In the genomic region with DNA sequence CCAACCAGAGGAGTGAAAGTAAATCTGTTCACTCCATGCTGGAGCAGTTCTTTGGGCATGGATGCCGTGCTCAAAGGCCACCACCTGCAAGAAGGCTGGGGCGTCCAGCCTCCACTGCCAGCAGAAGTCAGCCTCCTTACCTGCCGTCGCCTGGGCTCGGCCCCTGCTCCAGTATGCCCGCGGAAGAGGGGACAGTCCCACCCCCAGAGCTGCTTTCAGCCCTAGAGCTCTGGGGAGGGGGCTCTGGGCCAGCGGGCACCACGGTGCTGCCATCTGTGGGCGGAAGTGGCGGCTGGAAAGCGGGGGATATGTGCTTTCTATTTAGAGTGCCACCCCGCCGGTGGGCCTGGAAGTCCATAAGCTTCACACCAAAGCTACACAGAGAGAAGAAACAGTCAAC, we compare ENCODE assay signal across 25 cellular contexts.
"Had no signal": no experiment of that assay in that cellular context is flagged by ENCODE, and none has a peak within 500 bp of the region (broad histone marks: within the 10 kb centered on the region; RNA-seq: fewer than 3 reads in every experiment).

No MANE protein-coding gene starts in this region.

- H3K4me3 Mint-ChIP-seq: immature natural killer cell; memory B cell; naive thymus-derived CD8-positive, alpha-beta T cell; nephron; neural crest cell; stimulated activated naive CD8-positive, alpha-beta T cell treated with anti-CD3 and anti-CD28 coated beads, Interleukin-15, Interleukin-2, amounts not matched to agents 100 ng/mL and 50 ng/mL, for 24 hours had no signal

- ATAC-seq: naive thymus-derived CD8-positive, alpha-beta T cell; pancreas; sciatic nerve; upper lobe of right lung had no signal

- H3K4me1 ChIP-seq: left ventricle myocardium inferior, pancreas, prostate gland, suprapubic skin, tibial artery, upper lobe of right lung had no signal

- H3K4me1 Mint-ChIP-seq: memory B cell; naive thymus-derived CD8-positive, alpha-beta T cell; nephron; neural crest cell had no signal

- H3K27ac ChIP-seq: left ventricle myocardium inferior, pancreas, prostate gland, skin epidermis, suprapubic skin, thoracic aorta, tibial artery, upper lobe of right lung had no signal

- H3K27me3 Mint-ChIP-seq: memory B cell; naive thymus-derived CD8-positive, alpha-beta T cell; stimulated activated naive CD8-positive, alpha-beta T cell treated with anti-CD3 and anti-CD28 coated beads, Interleukin-15, Interleukin-2, amounts not matched to agents 100 ng/mL and 50 ng/mL, for 24 hours had no signal

- H3K4me3 ChIP-seq: left ventricle myocardium inferior, pancreas, prostate gland, skin epidermis, suprapubic skin, thoracic aorta, tibial artery, upper lobe of right lung had no signal

- H3K27ac Mint-ChIP-seq: nephron; stimulated activated naive CD8-positive, alpha-beta T cell treated with anti-CD3 and anti-CD28 coated beads, Interleukin-15, Interleukin-2, amounts not matched to agents 100 ng/mL and 50 ng/mL, for 24 hours had no signal

- H3K9me3 Mint-ChIP-seq: immature natural killer cell; memory B cell; naive thymus-derived CD8-positive, alpha-beta T cell; nephron; neural crest cell; stimulated activated naive CD8-positive, alpha-beta T cell treated with anti-CD3 and anti-CD28 coated beads, Interleukin-15, Interleukin-2, amounts not matched to agents 100 ng/mL and 50 ng/mL, for 24 hours had no signal

- DNase-seq: hypothalamus; immature natural killer cell; left ventricle myocardium inferior; naive thymus-derived CD8-positive, alpha-beta T cell; nucleus accumbens; pancreas; posterior cingulate gyrus; retina; stimulated activated CD4-positive, alpha-beta T cell treated with anti-CD3 and anti-CD28 coated beads, Interleukin-12 subunit alpha, Interleukin-12 subunit beta, amount 100 ng/mL, for 4 hours; stimulated activated CD4-positive, alpha-beta T cell treated with anti-CD3 and anti-CD28 coated beads, Interleukin-15, amount 100 ng/mL, for 24 hours; stimulated activated CD4-positive, alpha-beta T cell treated with anti-CD3 and anti-CD28 coated beads, Interleukin-2, amount 100 ng/mL, for 24 hours; stimulated activated CD4-positive, alpha-beta T cell treated with anti-CD3 and anti-CD28 coated beads, Interleukin-4, amount 100 ng/mL, for 1 hour; stimulated activated naive CD4-positive, alpha-beta T cell; trophoblast cell; upper lobe of right lung had no signal

- H3K9me3 ChIP-seq: left ventricle myocardium inferior, pancreas, prostate gland, suprapubic skin, thoracic aorta, tibial artery, upper lobe of right lung had no signal

- H3K27me3 ChIP-seq: pancreas, suprapubic skin, tibial artery, upper lobe of right lung had no signal
